ENCODE assay signal across 21 cellular contexts in genomic region chr17:48104440-48104839, GRCh38. TPM values are rescaled to one million over a fixed set of nuclear protein-coding genes. Genes with fewer than 3 reads are reported as not detected.
DNase-seq lines count a peak whose midpoint lies in the region; ATAC-seq, FAIRE-seq and TF ChIP-seq lines count a peak whose summit lies in the region.
"Had no signal": no experiment of that assay in that cellular context is flagged by ENCODE, and none has a peak within 500 bp of the region (broad histone marks: within the 10 kb centered on the region; RNA-seq: fewer than 3 reads in every experiment).

No MANE protein-coding gene starts in this region.

- BruUV-seq in HepG2 (replicated peaks; lab: Mats Ljungman, UMichigan): no TSS peak

- H3K9me3 Mint-ChIP-seq in activated CD4-positive, alpha-beta T cell treated with anti-CD3 and anti-CD28 coated beads, Interleukin-2, amount 10 ng/mL, durations not matched to agents 24 days and 14 days: no peaks in the 10 kb centered on the region
- peaks cover 0 to 8% (median 0%) of the 10 kb centered on the region in 11 donors for H3K9me3 Mint-ChIP-seq in naive thymus-derived CD4-positive, alpha-beta T cell

- no peak overlapping the region for H3K4me3 ChIP-seq in HepG2 (replicated peaks in 1 of 3; ENCODE audit: insufficient read depth in 1 of 3, low read depth in 2 of 3, low read length in 3 of 3)
- no peak overlapping the region for H3K4me3 ChIP-seq in right lobe of liver
- H3K4me3 ChIP-seq in naive thymus-derived CD4-positive, alpha-beta T cell (ENCODE audit: low read length): no peak overlapping the region
- no peak overlapping the region for H3K4me3 ChIP-seq in spleen
- H3K4me3 ChIP-seq: BLaER1, GM23248, PC-9 had no signal

- POLR2A ChIA-PET in HepG2 (lab: Yijun Ruan, JAX): interaction anchor here (0.6 kb wide), 1 partner anchor 869 kb away, joined by 3 read pairs; no protein-coding TSS in a partner anchor
- POLR2A ChIA-PET in naive thymus-derived CD4-positive, alpha-beta T cell (lab: Charles Lee): no interaction called here

- ATAC-seq in HepG2 (no peak), right lobe of liver (no peak), GM19463 (IDR thresholded peaks at IDR 0.05; ENCODE audit: unreplicated experiment) (no peak)
- no peak for ATAC-seq in naive thymus-derived CD4-positive, alpha-beta T cell

- peak overlapping the region; percentile 19 for H3K4me3 Mint-ChIP-seq in activated CD4-positive, alpha-beta T cell treated with anti-CD3 and anti-CD28 coated beads, Interleukin-2, amount 10 ng/mL, durations not matched to agents 24 days and 14 days
- peak overlapping the region in 9 of 10 donors; percentile 12 to 70 (median 26) for H3K4me3 Mint-ChIP-seq in naive thymus-derived CD4-positive, alpha-beta T cell

- H3K27ac Mint-ChIP-seq in activated CD4-positive, alpha-beta T cell treated with anti-CD3 and anti-CD28 coated beads, Interleukin-2, amount 10 ng/mL, durations not matched to agents 24 days and 14 days: no peak overlapping the region
- H3K27ac Mint-ChIP-seq in naive thymus-derived CD4-positive, alpha-beta T cell: peak overlapping the region in 7 of 9 donors; percentile 16 to 75 (median 41)

- peaks cover 45% of the 10 kb centered on the region for H3K4me1 Mint-ChIP-seq in activated CD4-positive, alpha-beta T cell treated with anti-CD3 and anti-CD28 coated beads, Interleukin-2, amount 10 ng/mL, durations not matched to agents 24 days and 14 days
- H3K4me1 Mint-ChIP-seq in naive thymus-derived CD4-positive, alpha-beta T cell: peaks cover 34 to 68% (median 62%) of the 10 kb centered on the region in 7 donors

- FAIRE-seq in HepG2 (lab: Jason Lieb, UNC): no peak
- FAIRE-seq: G401.6 had no signal

- no peaks in the 10 kb centered on the region for H3K27me3 Mint-ChIP-seq in activated CD4-positive, alpha-beta T cell treated with anti-CD3 and anti-CD28 coated beads, Interleukin-2, amount 10 ng/mL, durations not matched to agents 24 days and 14 days
- no peaks in the 10 kb centered on the region for H3K27me3 Mint-ChIP-seq in naive thymus-derived CD4-positive, alpha-beta T cell

- no peak for DNase-seq in activated CD4-positive, alpha-beta T cell treated with anti-CD3 and anti-CD28 coated beads, Interleukin-2, amount 10 ng/mL, durations not matched to agents 24 days and 14 days
- no peak for DNase-seq in activated CD4-positive, alpha-beta T cell treated with anti-CD3 and anti-CD28 coated beads for 1 hour
- DNase-seq in HepG2 (ENCODE audit: low spot score) (no peak), right lobe of liver (no peak), spleen (peak; percentile 47), mucosa of gallbladder (ENCODE audit: low spot score) (no peak)
- no peak for DNase-seq in naive thymus-derived CD4-positive, alpha-beta T cell
- DNase-seq: 8988T, DND-41, GM23248, HCEC 1CT, KBM-7, MV-4-11, NCI-H1417, NCI-H1930, NCI-H2171, NCI-H774, PC-9 had no signal

- TF ChIP-seq POLR2A in HepG2 (IDR thresholded peaks at IDR 0.05; ENCODE audit: insufficient read depth in 1 of 2, low read depth in 2 of 2, low read length in 2 of 2) (no peak), right lobe of liver (IDR thresholded peaks at IDR 0.05) (no peak), spleen (IDR thresholded peaks at IDR 0.05) (no peak)

- 55% methylated on average over 7 of the region's 7 CpGs for WGBS in HepG2 (ENCODE audit: low lambda C conversion rate)
- WGBS in right lobe of liver (ENCODE audit: insufficient coverage, low coverage, low lambda C conversion rate, missing lambda C conversion rate): 84% methylated on average over 6 of the region's 7 CpGs
- 70 to 84% (median 75%) methylated on average over 7 of the region's 7 CpGs for WGBS in spleen, 5 donors

- H3K27me3 ChIP-seq in HepG2 (ENCODE audit: control insufficient read depth in 1 of 2, insufficient read depth in 2 of 2, low read length in 2 of 2): no peaks in the 10 kb centered on the region; a peak in 2 of 5 replicates
- H3K27me3 ChIP-seq in right lobe of liver: no peaks in the 10 kb centered on the region
- H3K27me3 ChIP-seq in naive thymus-derived CD4-positive, alpha-beta T cell (ENCODE audit: control insufficient read depth in 2 of 2, insufficient read depth in 2 of 2, low read length in 2 of 2): no peaks in the 10 kb centered on the region
- no peaks in the 10 kb centered on the region for H3K27me3 ChIP-seq in spleen (replicated peaks in 1 of 7)
- H3K27me3 ChIP-seq: BLaER1 had no signal

- in situ Hi-C loops in HepG2 (cut with HindIII; ENCODE audit: extremely low pct_ligation_motif_present, low pct_unique_long_range_greater_than_20kb): no loop called here

- H3K4me2 ChIP-seq in HepG2 (ENCODE audit: low read depth, low read length): no peak overlapping the region
- H3K4me2 ChIP-seq: PC-9 had no signal

- H3K4me1 ChIP-seq in HepG2 (ENCODE audit: insufficient read depth, low read length) (peaks cover 26% of the 10 kb centered on the region), right lobe of liver (peaks cover 0 to 18% (median 0%) of the 10 kb centered on the region in 4 donors), spleen (peaks cover 24 to 84% (median 49%) of the 10 kb centered on the region in 6 donors)
- H3K4me1 ChIP-seq in naive thymus-derived CD4-positive, alpha-beta T cell (ENCODE audit: control insufficient read depth in 2 of 2, insufficient read depth in 2 of 2, low read length in 2 of 2): peaks cover 18 to 24% of the 10 kb centered on the region in 2 donors

- no peaks in the 10 kb centered on the region for H3K9me3 ChIP-seq in HepG2 (ENCODE audit: low read length)
- H3K9me3 ChIP-seq in right lobe of liver: no peaks in the 10 kb centered on the region
- no peaks in the 10 kb centered on the region for H3K9me3 ChIP-seq in naive thymus-derived CD4-positive, alpha-beta T cell (ENCODE audit: control insufficient read depth in 2 of 3, low read length in 3 of 3)
- peaks cover 0 to 6% (median 0%) of the 10 kb centered on the region in 8 donors for H3K9me3 ChIP-seq in spleen

- no peaks in the 10 kb centered on the region for H3K36me3 ChIP-seq in HepG2 (replicated peaks in 1 of 2; ENCODE audit: control insufficient read depth in 1 of 2, insufficient read depth in 2 of 2, low read length in 2 of 2)
- no peaks in the 10 kb centered on the region for H3K36me3 ChIP-seq in right lobe of liver
- peaks cover 0 to 13% (median 0%) of the 10 kb centered on the region in 3 experiments for H3K36me3 ChIP-seq in naive thymus-derived CD4-positive, alpha-beta T cell (ENCODE audit: control insufficient read depth in 2 of 3, insufficient read depth in 3 of 3, low read length in 3 of 3)
- H3K36me3 ChIP-seq in spleen: no peaks in the 10 kb centered on the region
- H3K36me3 ChIP-seq: BLaER1 had no signal

- H2AFZ ChIP-seq in HepG2 (ENCODE audit: low read length): no peak overlapping the region
- H2AFZ ChIP-seq: GM23248, PC-9 had no signal

- TF ChIP-seq EP300 in HepG2 (IDR thresholded peaks at IDR 0.05; ENCODE audit: low read depth in 2 of 2, low read length in 2 of 2): no peak
- TF ChIP-seq EP300 in HepG2 (CRISPR knock-in tag; IDR thresholded peaks at IDR 0.05; ENCODE audit: borderline replicate concordance): no peak

- peaks cover 10% of the 10 kb centered on the region for H3K36me3 Mint-ChIP-seq in activated CD4-positive, alpha-beta T cell treated with anti-CD3 and anti-CD28 coated beads, Interleukin-2, amount 10 ng/mL, durations not matched to agents 24 days and 14 days (ENCODE audit: low read depth)
- peaks cover 0 to 14% (median 0%) of the 10 kb centered on the region in 5 donors for H3K36me3 Mint-ChIP-seq in naive thymus-derived CD4-positive, alpha-beta T cell

- intact Hi-C loops in activated CD4-positive, alpha-beta T cell treated with anti-CD3 and anti-CD28 coated beads, Interleukin-2, amount 10 ng/mL, durations not matched to agents 24 days and 14 days (cut with micrococcal nuclease): loop anchor here (10.0 kb wide), 3 partner anchors 160 to 790 kb away; partner anchors contain the start of genes ATP5MC1, HOXB3, HOXB5 and PNPO
- intact Hi-C loops in HepG2 (cut with micrococcal nuclease; ENCODE audit: unreplicated experiment) (no loop called here), right lobe of liver (cut with DNase I) (no loop called here), spleen (cut with DNase I; ENCODE audit: low total_unique reads) (no loop called here)
- intact Hi-C loops in naive thymus-derived CD4-positive, alpha-beta T cell (cut with micrococcal nuclease): loop anchor here in 1 of 2 donors (5.0 to 10.0 kb wide), 5 partner anchors 160 to 1258 kb away; partner anchors contain the start of genes ATP5MC1, CALCOCO2, PNPO and ZNF652

- no peak for TF ChIP-seq CTCF in HepG2 (CRISPR knock-in tag; IDR thresholded peaks at IDR 0.05)
- TF ChIP-seq CTCF in right lobe of liver (IDR thresholded peaks at IDR 0.05): no peak
- TF ChIP-seq CTCF in spleen (IDR thresholded peaks at IDR 0.05 in 8 of 11, conservative IDR thresholded peaks at IDR 0.05 in 3 of 11): no peak

- CTCF ChIA-PET in HepG2 (lab: Yijun Ruan, JAX; ENCODE audit: low intra/inter-chr PET ratio, low total read pairs): no interaction called here
- CTCF ChIA-PET in naive thymus-derived CD4-positive, alpha-beta T cell (lab: Charles Lee): interaction anchor here (0.6 kb wide), 1 partner anchor 69 kb away, joined by 4 read pairs; no protein-coding TSS in a partner anchor

- peaks cover 24% of the 10 kb centered on the region for H3K79me2 ChIP-seq in HepG2 (ENCODE audit: insufficient read depth, low read length)

- H4K20me1 ChIP-seq in HepG2 (ENCODE audit: insufficient read depth, low read length): no peaks in the 10 kb centered on the region

- no peak overlapping the region for H3K27ac ChIP-seq in HepG2 (ENCODE audit: extremely low read length, insufficient read depth, low read length)
- H3K27ac ChIP-seq in right lobe of liver: no peak overlapping the region
- H3K27ac ChIP-seq in naive thymus-derived CD4-positive, alpha-beta T cell (ENCODE audit: low read depth, low read length): no peak overlapping the region
- H3K27ac ChIP-seq in spleen: peak overlapping the region in 3 of 8 donors; percentile 36 to 94 (median 90)
- H3K27ac ChIP-seq: BLaER1, GM23248, PC-9 had no signal

- no peak overlapping the region for H3K9ac ChIP-seq in HepG2 (ENCODE audit: insufficient read depth, low read depth, low read length)
- H3K9ac ChIP-seq: BLaER1, GM23248 had no signal

- TF ChIP-seq RAD21 in HepG2 (CRISPR knock-in tag; IDR thresholded peaks at IDR 0.05): no peak

RNA-seq across cellular contexts. Expression of gene SNX11, which starts 3.1 kb away (rescaled TPM):
- 33.3 and 34.9 TPM in 2 replicates for total RNA-seq in activated CD4-positive, alpha-beta T cell treated with anti-CD3 and anti-CD28 coated beads, Interleukin-2, amount 10 ng/mL, durations not matched to agents 24 days and 14 days
- total RNA-seq in HepG2 (2016; rRNA removed; fragmentation: Illumina TruSeq; extraction: Trizol): 14.0 and 15.9 TPM in 2 replicates
- total RNA-seq in HepG2 (2016; cell fraction: cytosol; rRNA removed; fragmentation: Illumina TruSeq; extraction: Trizol; ENCODE audit: low read depth): 6.2 and 6.3 TPM in 2 replicates
- 13.8 and 15.9 TPM in 2 replicates for total RNA-seq in HepG2 (2016; cell fraction: insoluble cytoplasmic fraction; rRNA removed; fragmentation: Illumina TruSeq; extraction: Trizol)
- total RNA-seq in HepG2 (2016; cell fraction: membrane; rRNA removed; fragmentation: Illumina TruSeq; extraction: Trizol): 14.3 and 16.5 TPM in 2 replicates
- total RNA-seq in HepG2 (2016; cell fraction: nucleus; rRNA removed; fragmentation: Illumina TruSeq; extraction: Trizol): 11.5 and 12.4 TPM in 2 replicates
- polyA plus RNA-seq in HepG2 (2011; rRNA removed): 12.9 and 14.0 TPM in 2 replicates
- 11.7 and 14.4 TPM in 2 replicates for polyA plus RNA-seq in HepG2 (2011; cell fraction: cytosol; rRNA removed)
- polyA plus RNA-seq in HepG2 (2011; cell fraction: nucleus; rRNA removed): 10.4 and 12.3 TPM in 2 replicates
- polyA plus RNA-seq in HepG2 (2012): 9.6 and 9.7 TPM in 2 replicates
- polyA plus RNA-seq in HepG2 (2016; cell fraction: cytosol; fragmentation: Illumina TruSeq; extraction: Trizol; ENCODE audit: low read depth): 4.2 TPM in 2 replicates
- polyA plus RNA-seq in HepG2 (2016; cell fraction: insoluble cytoplasmic fraction; fragmentation: Illumina TruSeq; extraction: Trizol; ENCODE audit: low read depth): 17.1 and 18.0 TPM in 2 replicates
- 11.9 and 13.2 TPM in 2 replicates for polyA plus RNA-seq in HepG2 (2016; cell fraction: membrane; fragmentation: Illumina TruSeq; extraction: Trizol; ENCODE audit: low read depth)
- polyA plus RNA-seq in HepG2 (2016; cell fraction: nucleus; fragmentation: Illumina TruSeq; extraction: Trizol; ENCODE audit: insufficient read depth, low read depth): 19.4 and 22.2 TPM in 2 replicates
- 14.4 and 17.8 TPM in 2 replicates for polyA minus RNA-seq in HepG2 (2011; rRNA and poly(A)+ RNA removed; ENCODE audit: low replicate concordance)
- polyA minus RNA-seq in HepG2 (2011; cell fraction: cytosol; rRNA and poly(A)+ RNA removed): 6.2 and 7.3 TPM in 2 replicates
- 11.1 and 12.1 TPM in 2 replicates for polyA minus RNA-seq in HepG2 (2011; cell fraction: nucleus; rRNA and poly(A)+ RNA removed)
- total RNA-seq in right lobe of liver: 10 to 100 TPM in 3 of 6 experiments, 1 to 10 TPM in 3; 7.2 to 11.7 (median 9.2) TPM
- total RNA-seq in naive thymus-derived CD4-positive, alpha-beta T cell: 10 to 100 TPM; 12.3 to 35.1 (median 16.7) TPM
- 10 to 100 TPM; 16.8 to 21.1 TPM for polyA plus RNA-seq in naive thymus-derived CD4-positive, alpha-beta T cell
- 10 to 100 TPM; 31.8 to 45.4 (median 39.2) TPM for total RNA-seq in spleen
- 10 to 100 TPM; 17.6 to 27.3 (median 26.3) TPM for polyA plus RNA-seq in spleen
- 21.8 TPM for total RNA-seq in mucosa of gallbladder

RNA-seq across cellular contexts. Expression of gene CBX1, which starts 3.2 kb away (rescaled TPM):
- 61.3 and 64.6 TPM in 2 replicates for total RNA-seq in activated CD4-positive, alpha-beta T cell treated with anti-CD3 and anti-CD28 coated beads, Interleukin-2, amount 10 ng/mL, durations not matched to agents 24 days and 14 days
- total RNA-seq in HepG2 (2016; rRNA removed; fragmentation: Illumina TruSeq; extraction: Trizol): 108 and 143 TPM in 2 replicates
- 16.2 and 17.8 TPM in 2 replicates for total RNA-seq in HepG2 (2016; cell fraction: cytosol; rRNA removed; fragmentation: Illumina TruSeq; extraction: Trizol; ENCODE audit: low read depth)
- total RNA-seq in HepG2 (2016; cell fraction: insoluble cytoplasmic fraction; rRNA removed; fragmentation: Illumina TruSeq; extraction: Trizol): 108 and 140 TPM in 2 replicates
- 67.2 and 72.5 TPM in 2 replicates for total RNA-seq in HepG2 (2016; cell fraction: membrane; rRNA removed; fragmentation: Illumina TruSeq; extraction: Trizol)
- total RNA-seq in HepG2 (2016; cell fraction: nucleus; rRNA removed; fragmentation: Illumina TruSeq; extraction: Trizol): 42.1 and 47.3 TPM in 2 replicates
- polyA plus RNA-seq in HepG2 (2011; rRNA removed): 14.1 and 17.8 TPM in 2 replicates
- 10.3 and 14.7 TPM in 2 replicates for polyA plus RNA-seq in HepG2 (2011; cell fraction: cytosol; rRNA removed)
- 6.8 and 9.2 TPM in 2 replicates for polyA plus RNA-seq in HepG2 (2011; cell fraction: nucleus; rRNA removed)
- 50.0 and 59.7 TPM in 2 replicates for polyA plus RNA-seq in HepG2 (2012)
- 17.9 and 19.4 TPM in 2 replicates for polyA plus RNA-seq in HepG2 (2016; cell fraction: cytosol; fragmentation: Illumina TruSeq; extraction: Trizol; ENCODE audit: low read depth)
- 155 TPM in 2 replicates for polyA plus RNA-seq in HepG2 (2016; cell fraction: insoluble cytoplasmic fraction; fragmentation: Illumina TruSeq; extraction: Trizol; ENCODE audit: low read depth)
- 52.8 TPM in 2 replicates for polyA plus RNA-seq in HepG2 (2016; cell fraction: membrane; fragmentation: Illumina TruSeq; extraction: Trizol; ENCODE audit: low read depth)
- polyA plus RNA-seq in HepG2 (2016; cell fraction: nucleus; fragmentation: Illumina TruSeq; extraction: Trizol; ENCODE audit: insufficient read depth, low read depth): 70.7 and 71.8 TPM in 2 replicates
- 6.5 and 6.7 TPM in 2 replicates for polyA minus RNA-seq in HepG2 (2011; rRNA and poly(A)+ RNA removed; ENCODE audit: low replicate concordance)
- 12.5 and 14.1 TPM in 2 replicates for polyA minus RNA-seq in HepG2 (2011; cell fraction: cytosol; rRNA and poly(A)+ RNA removed)
- polyA minus RNA-seq in HepG2 (2011; cell fraction: nucleus; rRNA and poly(A)+ RNA removed): 9.0 and 9.3 TPM in 2 replicates
- 10 to 100 TPM in 2 of 6 experiments, 1 to 10 TPM in 4; 7.0 to 10.5 (median 9.9) TPM for total RNA-seq in right lobe of liver
- 10 to 100 TPM; 16.4 to 56.7 (median 33.5) TPM for total RNA-seq in naive thymus-derived CD4-positive, alpha-beta T cell
- polyA plus RNA-seq in naive thymus-derived CD4-positive, alpha-beta T cell: 10 to 100 TPM; 22.8 to 26.1 TPM
- 10 to 100 TPM; 21.6 to 36.2 (median 29.8) TPM for total RNA-seq in spleen
- polyA plus RNA-seq in spleen: 10 to 100 TPM; 19.6 to 29.8 (median 27.4) TPM
- total RNA-seq in mucosa of gallbladder: 41.9 TPM

RNA-seq across cellular contexts. Expression of gene NFE2L1, which starts 56.3 kb away (rescaled TPM):
- 85.2 and 93.1 TPM in 2 replicates for total RNA-seq in activated CD4-positive, alpha-beta T cell treated with anti-CD3 and anti-CD28 coated beads, Interleukin-2, amount 10 ng/mL, durations not matched to agents 24 days and 14 days
- total RNA-seq in HepG2 (2016; rRNA removed; fragmentation: Illumina TruSeq; extraction: Trizol): 53.7 and 67.0 TPM in 2 replicates
- 4.7 and 5.3 TPM in 2 replicates for total RNA-seq in HepG2 (2016; cell fraction: cytosol; rRNA removed; fragmentation: Illumina TruSeq; extraction: Trizol; ENCODE audit: low read depth)
- 48.3 and 75.7 TPM in 2 replicates for total RNA-seq in HepG2 (2016; cell fraction: insoluble cytoplasmic fraction; rRNA removed; fragmentation: Illumina TruSeq; extraction: Trizol)
- 18.1 and 20.9 TPM in 2 replicates for total RNA-seq in HepG2 (2016; cell fraction: membrane; rRNA removed; fragmentation: Illumina TruSeq; extraction: Trizol)
- total RNA-seq in HepG2 (2016; cell fraction: nucleus; rRNA removed; fragmentation: Illumina TruSeq; extraction: Trizol): 60.7 and 74.8 TPM in 2 replicates
- 234 and 278 TPM in 2 replicates for polyA plus RNA-seq in HepG2 (2011; rRNA removed)
- 165 and 176 TPM in 2 replicates for polyA plus RNA-seq in HepG2 (2011; cell fraction: cytosol; rRNA removed)
- 160 and 175 TPM in 2 replicates for polyA plus RNA-seq in HepG2 (2011; cell fraction: nucleus; rRNA removed)
- 180 and 241 TPM in 2 replicates for polyA plus RNA-seq in HepG2 (2012)
- 4.2 and 4.4 TPM in 2 replicates for polyA plus RNA-seq in HepG2 (2016; cell fraction: cytosol; fragmentation: Illumina TruSeq; extraction: Trizol; ENCODE audit: low read depth)
- polyA plus RNA-seq in HepG2 (2016; cell fraction: insoluble cytoplasmic fraction; fragmentation: Illumina TruSeq; extraction: Trizol; ENCODE audit: low read depth): 37.5 and 44.9 TPM in 2 replicates
- polyA plus RNA-seq in HepG2 (2016; cell fraction: membrane; fragmentation: Illumina TruSeq; extraction: Trizol; ENCODE audit: low read depth): 11.3 and 11.8 TPM in 2 replicates
- polyA plus RNA-seq in HepG2 (2016; cell fraction: nucleus; fragmentation: Illumina TruSeq; extraction: Trizol; ENCODE audit: insufficient read depth, low read depth): 92.7 and 103 TPM in 2 replicates
- polyA minus RNA-seq in HepG2 (2011; rRNA and poly(A)+ RNA removed; ENCODE audit: low replicate concordance): 108 and 333 TPM in 2 replicates
- polyA minus RNA-seq in HepG2 (2011; cell fraction: cytosol; rRNA and poly(A)+ RNA removed): 114 and 124 TPM in 2 replicates
- 57.3 and 65.6 TPM in 2 replicates for polyA minus RNA-seq in HepG2 (2011; cell fraction: nucleus; rRNA and poly(A)+ RNA removed)
- 100 to 1,000 TPM in 4 of 6 experiments, 10 to 100 TPM in 2; 63.1 to 156 (median 117) TPM for total RNA-seq in right lobe of liver
- 10 to 100 TPM; 34.7 to 65.2 (median 49.2) TPM for total RNA-seq in naive thymus-derived CD4-positive, alpha-beta T cell
- polyA plus RNA-seq in naive thymus-derived CD4-positive, alpha-beta T cell: 10 to 100 TPM in 1 of 2 donors, 1 to 10 TPM in 1; 8.7 to 15.8 TPM
- total RNA-seq in spleen: 100 to 1,000 TPM; 111 to 242 (median 142) TPM
- 10 to 100 TPM; 21.2 to 59.5 (median 25.7) TPM for polyA plus RNA-seq in spleen
- total RNA-seq in mucosa of gallbladder: 207 TPM
